1 cellular context compared by ENCODE assay signal in the genomic region with DNA sequence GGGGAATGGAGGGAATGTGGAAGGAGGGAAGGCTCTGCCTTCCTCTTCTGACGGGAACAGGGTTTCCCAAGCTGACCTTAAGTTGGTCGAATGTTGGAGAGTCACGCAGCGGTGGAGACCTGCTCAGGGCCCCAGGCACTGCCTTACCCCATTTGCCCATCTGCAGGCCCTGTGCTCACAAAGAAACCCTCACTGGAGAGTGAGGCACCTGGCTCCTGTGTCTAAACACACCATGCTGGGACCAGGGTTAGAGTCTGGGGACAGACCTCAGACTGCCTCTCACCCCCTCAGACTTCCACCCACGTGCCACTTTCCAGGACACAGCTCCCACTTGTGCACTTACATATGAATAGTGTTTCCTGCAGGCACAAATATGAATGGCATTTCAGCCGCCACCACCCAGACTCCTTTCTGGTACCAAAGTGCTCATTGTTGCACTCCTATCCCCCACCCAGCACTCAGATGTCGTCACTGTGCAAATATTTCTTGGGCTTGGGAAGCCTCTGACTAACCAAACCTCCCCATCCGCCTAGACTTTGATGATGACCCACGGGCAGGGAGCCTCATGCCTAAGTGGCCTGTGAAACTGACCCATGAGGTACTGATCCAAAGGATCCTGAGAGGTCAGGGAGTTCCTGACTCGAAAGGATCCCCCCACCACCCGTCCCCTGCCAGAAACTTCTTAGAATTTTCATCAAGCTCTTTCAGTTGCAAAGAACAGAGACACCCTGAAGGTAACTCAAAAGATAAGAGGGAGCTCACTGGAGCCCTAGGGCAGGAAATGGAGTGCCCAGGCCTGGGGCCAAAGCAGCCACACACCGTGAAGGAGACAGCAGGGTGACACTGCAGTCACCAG.
TF ChIP-seq lines count a peak whose summit lies in the region.

No MANE protein-coding gene starts in this region.

TF ChIP-seq in K562, 482 proteins besides CTCF, POLR2A, EP300 and RAD21 (continued from another document):
- TF ChIP-seq, protein P1, sequence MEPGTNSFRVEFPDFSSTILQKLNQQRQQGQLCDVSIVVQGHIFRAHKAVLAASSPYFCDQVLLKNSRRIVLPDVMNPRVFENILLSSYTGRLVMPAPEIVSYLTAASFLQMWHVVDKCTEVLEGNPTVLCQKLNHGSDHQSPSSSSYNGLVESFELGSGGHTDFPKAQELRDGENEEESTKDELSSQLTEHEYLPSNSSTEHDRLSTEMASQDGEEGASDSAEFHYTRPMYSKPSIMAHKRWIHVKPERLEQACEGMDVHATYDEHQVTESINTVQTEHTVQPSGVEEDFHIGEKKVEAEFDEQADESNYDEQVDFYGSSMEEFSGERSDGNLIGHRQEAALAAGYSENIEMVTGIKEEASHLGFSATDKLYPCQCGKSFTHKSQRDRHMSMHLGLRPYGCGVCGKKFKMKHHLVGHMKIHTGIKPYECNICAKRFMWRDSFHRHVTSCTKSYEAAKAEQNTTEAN (CRISPR knock-in tag; IDR thresholded peaks at IDR 0.05) = no peak
- TF ChIP-seq SLC30A9 (CRISPR knock-in tag; IDR thresholded peaks at IDR 0.05) (no peak), NFXL1 (CRISPR knock-in tag; IDR thresholded peaks at IDR 0.05) (no peak), ZFPM2 (CRISPR knock-in tag; IDR thresholded peaks at IDR 0.05) (no peak), ZC3H11A (IDR thresholded peaks at IDR 0.05; ENCODE audit: low read depth, low read length) (no peak)
